ENCODE assay signal across 1 cellular context in the genomic region with DNA sequence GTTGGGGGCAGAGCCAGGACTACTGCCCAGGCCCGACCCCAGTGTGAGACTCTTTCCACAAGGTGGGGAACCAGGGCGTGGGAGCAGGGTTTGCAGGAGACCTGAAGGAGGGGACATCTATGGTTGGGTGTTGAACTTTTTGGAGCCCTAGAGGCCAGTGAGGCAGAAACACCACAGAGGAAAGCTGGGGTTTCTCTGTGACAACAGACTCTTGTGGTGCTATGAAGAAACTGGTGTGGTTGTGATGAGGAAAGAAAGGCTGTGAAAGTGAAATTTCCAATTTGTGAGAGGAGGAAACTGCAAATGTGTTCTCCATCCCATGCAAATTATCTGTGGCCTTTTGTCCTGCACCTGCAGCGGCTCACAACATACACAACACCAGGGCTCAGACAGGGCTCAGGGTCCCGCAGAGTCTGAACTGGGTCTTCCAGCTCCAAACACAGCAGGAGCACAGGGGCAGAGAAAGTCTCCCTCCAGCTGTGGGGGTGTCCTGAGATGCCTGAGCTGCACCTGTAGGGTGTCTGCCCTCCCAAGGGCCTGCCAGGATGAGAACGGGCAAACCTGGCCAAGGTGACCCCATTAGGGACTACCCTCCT.
TF ChIP-seq lines count a peak whose summit lies in the region.

No MANE protein-coding gene starts in this region.

TF ChIP-seq in GM23338, 12 proteins besides CTCF, POLR2A, EP300 and RAD21 (continued from another document):
- TF ChIP-seq EZH2 (IDR thresholded peaks at IDR 0.05; ENCODE audit: low read depth, unreplicated experiment) (no peak), JUNB (IDR thresholded peaks at IDR 0.05; ENCODE audit: unreplicated experiment) (no peak), POLR2AphosphoS5 (IDR thresholded peaks at IDR 0.05; ENCODE audit: low read depth) (no peak), NANOG (IDR thresholded peaks at IDR 0.05; ENCODE audit: borderline replicate concordance) (no peak)
- TF ChIP-seq, protein P1, sequence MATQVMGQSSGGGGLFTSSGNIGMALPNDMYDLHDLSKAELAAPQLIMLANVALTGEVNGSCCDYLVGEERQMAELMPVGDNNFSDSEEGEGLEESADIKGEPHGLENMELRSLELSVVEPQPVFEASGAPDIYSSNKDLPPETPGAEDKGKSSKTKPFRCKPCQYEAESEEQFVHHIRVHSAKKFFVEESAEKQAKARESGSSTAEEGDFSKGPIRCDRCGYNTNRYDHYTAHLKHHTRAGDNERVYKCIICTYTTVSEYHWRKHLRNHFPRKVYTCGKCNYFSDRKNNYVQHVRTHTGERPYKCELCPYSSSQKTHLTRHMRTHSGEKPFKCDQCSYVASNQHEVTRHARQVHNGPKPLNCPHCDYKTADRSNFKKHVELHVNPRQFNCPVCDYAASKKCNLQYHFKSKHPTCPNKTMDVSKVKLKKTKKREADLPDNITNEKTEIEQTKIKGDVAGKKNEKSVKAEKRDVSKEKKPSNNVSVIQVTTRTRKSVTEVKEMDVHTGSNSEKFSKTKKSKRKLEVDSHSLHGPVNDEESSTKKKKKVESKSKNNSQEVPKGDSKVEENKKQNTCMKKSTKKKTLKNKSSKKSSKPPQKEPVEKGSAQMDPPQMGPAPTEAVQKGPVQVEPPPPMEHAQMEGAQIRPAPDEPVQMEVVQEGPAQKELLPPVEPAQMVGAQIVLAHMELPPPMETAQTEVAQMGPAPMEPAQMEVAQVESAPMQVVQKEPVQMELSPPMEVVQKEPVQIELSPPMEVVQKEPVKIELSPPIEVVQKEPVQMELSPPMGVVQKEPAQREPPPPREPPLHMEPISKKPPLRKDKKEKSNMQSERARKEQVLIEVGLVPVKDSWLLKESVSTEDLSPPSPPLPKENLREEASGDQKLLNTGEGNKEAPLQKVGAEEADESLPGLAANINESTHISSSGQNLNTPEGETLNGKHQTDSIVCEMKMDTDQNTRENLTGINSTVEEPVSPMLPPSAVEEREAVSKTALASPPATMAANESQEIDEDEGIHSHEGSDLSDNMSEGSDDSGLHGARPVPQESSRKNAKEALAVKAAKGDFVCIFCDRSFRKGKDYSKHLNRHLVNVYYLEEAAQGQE (IDR thresholded peaks at IDR 0.05; ENCODE audit: unreplicated experiment) = no peak
